1 cellular context compared by ENCODE assay signal in genomic region chr18:79588636-79589481, GRCh38.
TF ChIP-seq lines count a peak whose summit lies in the region.

No MANE protein-coding gene starts in this region.

TF ChIP-seq in HepG2, 621 proteins besides CTCF, POLR2A, EP300 and RAD21 (continued from another document and continues in another):
- TF ChIP-seq, protein P1, sequence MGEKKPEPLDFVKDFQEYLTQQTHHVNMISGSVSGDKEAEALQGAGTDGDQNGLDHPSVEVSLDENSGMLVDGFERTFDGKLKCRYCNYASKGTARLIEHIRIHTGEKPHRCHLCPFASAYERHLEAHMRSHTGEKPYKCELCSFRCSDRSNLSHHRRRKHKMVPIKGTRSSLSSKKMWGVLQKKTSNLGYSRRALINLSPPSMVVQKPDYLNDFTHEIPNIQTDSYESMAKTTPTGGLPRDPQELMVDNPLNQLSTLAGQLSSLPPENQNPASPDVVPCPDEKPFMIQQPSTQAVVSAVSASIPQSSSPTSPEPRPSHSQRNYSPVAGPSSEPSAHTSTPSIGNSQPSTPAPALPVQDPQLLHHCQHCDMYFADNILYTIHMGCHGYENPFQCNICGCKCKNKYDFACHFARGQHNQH (CRISPR knock-in tag; IDR thresholded peaks at IDR 0.05), result peak; percentile 63; the same call in 1 of the 2 replicates
- TF ChIP-seq SPEN (CRISPR knock-in tag; IDR thresholded peaks at IDR 0.05; ENCODE audit: low read depth), result peak; percentile 61; the same call in 1 of the 2 replicates
- TF ChIP-seq ZNF841 (CRISPR knock-in tag; IDR thresholded peaks at IDR 0.05; ENCODE audit: borderline replicate concordance), result 0 out of 2 replicates have a peak, but pooled peaks have one; percentile 38
- peak; percentile 72; the same call in 1 of the 2 replicates for TF ChIP-seq NFE2L1 (CRISPR knock-in tag; IDR thresholded peaks at IDR 0.05; ENCODE audit: borderline replicate concordance)
- no peak for TF ChIP-seq PHB2 (IDR thresholded peaks at IDR 0.05; ENCODE audit: partially characterized antibody)
- peak; percentile 54; the same call in 1 of the 2 replicates for TF ChIP-seq RARA (CRISPR knock-in tag; IDR thresholded peaks at IDR 0.05)
- TF ChIP-seq PITX1 (CRISPR knock-in tag; IDR thresholded peaks at IDR 0.05), result peak; percentile 78; the same call in 1 of the 2 replicates
- TF ChIP-seq, protein P2, sequence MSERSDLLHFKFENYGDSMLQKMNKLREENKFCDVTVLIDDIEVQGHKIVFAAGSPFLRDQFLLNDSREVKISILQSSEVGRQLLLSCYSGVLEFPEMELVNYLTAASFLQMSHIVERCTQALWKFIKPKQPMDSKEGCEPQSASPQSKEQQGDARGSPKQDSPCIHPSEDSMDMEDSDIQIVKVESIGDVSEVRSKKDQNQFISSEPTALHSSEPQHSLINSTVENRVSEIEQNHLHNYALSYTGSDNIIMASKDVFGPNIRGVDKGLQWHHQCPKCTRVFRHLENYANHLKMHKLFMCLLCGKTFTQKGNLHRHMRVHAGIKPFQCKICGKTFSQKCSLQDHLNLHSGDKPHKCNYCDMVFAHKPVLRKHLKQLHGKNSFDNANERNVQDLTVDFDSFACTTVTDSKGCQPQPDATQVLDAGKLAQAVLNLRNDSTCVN (CRISPR knock-in tag; IDR thresholded peaks at IDR 0.05; ENCODE audit: borderline replicate concordance), result peak; percentile 73
- TF ChIP-seq IKZF4 (CRISPR knock-in tag; IDR thresholded peaks at IDR 0.05; ENCODE audit: borderline replicate concordance, low read depth, not compliant biosample characterization), result peak; percentile 56
- peak; percentile 81; the same call in 1 of the 2 replicates for TF ChIP-seq ZNF564 (CRISPR knock-in tag; IDR thresholded peaks at IDR 0.05)
- no peak for TF ChIP-seq ZNF383 (CRISPR knock-in tag; IDR thresholded peaks at IDR 0.05; ENCODE audit: borderline replicate concordance)
- peak; percentile 85 for TF ChIP-seq ZNF768 (CRISPR knock-in tag; IDR thresholded peaks at IDR 0.05)
- peak; percentile 82; the same call in 1 of the 2 replicates for TF ChIP-seq MYC (CRISPR knock-in tag; IDR thresholded peaks at IDR 0.05; ENCODE audit: borderline replicate concordance)
- TF ChIP-seq ZNF724P (CRISPR knock-in tag; IDR thresholded peaks at IDR 0.05; ENCODE audit: borderline replicate concordance), result peak; percentile 87; the same call in 1 of the 2 replicates
- TF ChIP-seq HOXA3 (CRISPR knock-in tag; IDR thresholded peaks at IDR 0.05), result peak; percentile 83; the same call in 1 of the 2 replicates
- peak; percentile 82; the same call in 1 of the 2 replicates for TF ChIP-seq ZNF274 (CRISPR knock-in tag; IDR thresholded peaks at IDR 0.05)
- 0 out of 2 replicates have a peak, but pooled peaks have one; percentile 16 for TF ChIP-seq PHF21A (CRISPR knock-in tag; IDR thresholded peaks at IDR 0.05)
- TF ChIP-seq, protein P3, sequence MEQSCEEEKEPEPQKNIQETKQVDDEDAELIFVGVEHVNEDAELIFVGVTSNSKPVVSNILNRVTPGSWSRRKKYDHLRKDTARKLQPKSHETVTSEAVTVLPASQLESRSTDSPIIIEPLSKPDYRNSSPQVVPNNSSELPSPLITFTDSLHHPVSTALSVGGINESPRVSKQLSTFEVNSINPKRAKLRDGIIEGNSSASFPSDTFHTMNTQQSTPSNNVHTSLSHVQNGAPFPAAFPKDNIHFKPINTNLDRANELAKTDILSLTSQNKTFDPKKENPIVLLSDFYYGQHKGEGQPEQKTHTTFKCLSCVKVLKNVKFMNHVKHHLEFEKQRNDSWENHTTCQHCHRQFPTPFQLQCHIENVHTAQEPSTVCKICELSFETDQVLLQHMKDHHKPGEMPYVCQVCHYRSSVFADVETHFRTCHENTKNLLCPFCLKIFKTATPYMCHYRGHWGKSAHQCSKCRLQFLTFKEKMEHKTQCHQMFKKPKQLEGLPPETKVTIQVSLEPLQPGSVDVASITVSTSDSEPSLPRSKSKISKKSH (CRISPR knock-in tag; IDR thresholded peaks at IDR 0.05; ENCODE audit: borderline replicate concordance), result peak; percentile 73; the same call in 1 of the 2 replicates
- TF ChIP-seq ZNF816 (CRISPR knock-in tag; IDR thresholded peaks at IDR 0.05; ENCODE audit: borderline replicate concordance), result peak; percentile 60; the same call in 1 of the 2 replicates
- peak; percentile 51; the same call in 1 of the 2 replicates for TF ChIP-seq KMT2A (CRISPR knock-in tag; IDR thresholded peaks at IDR 0.05)
- TF ChIP-seq ZNF407 (CRISPR knock-in tag; IDR thresholded peaks at IDR 0.05; ENCODE audit: not compliant biosample characterization), result peak; percentile 61
- peak; percentile 86; the same call in 1 of the 2 replicates for TF ChIP-seq PAX8 (CRISPR knock-in tag; IDR thresholded peaks at IDR 0.05; ENCODE audit: borderline replicate concordance)
- 0 out of 2 replicates have a peak, but pooled peaks have one; percentile 52 for TF ChIP-seq CHCHD3 (CRISPR knock-in tag; IDR thresholded peaks at IDR 0.05)
- peak; percentile 90 for TF ChIP-seq ZNF30 (CRISPR knock-in tag; IDR thresholded peaks at IDR 0.05)
- TF ChIP-seq ZNF773 (CRISPR knock-in tag; IDR thresholded peaks at IDR 0.05; ENCODE audit: borderline replicate concordance), result peak; percentile 80; the same call in 1 of the 2 replicates
- TF ChIP-seq RFXAP (CRISPR knock-in tag; IDR thresholded peaks at IDR 0.05; ENCODE audit: borderline replicate concordance), result peak; percentile 20; the same call in 1 of the 2 replicates
- TF ChIP-seq ZNF672 (CRISPR knock-in tag; IDR thresholded peaks at IDR 0.05), result no peak
- TF ChIP-seq ARNT2 (CRISPR knock-in tag; IDR thresholded peaks at IDR 0.05; ENCODE audit: low read depth), result peak; percentile 58; the same call in 1 of the 2 replicates
- no peak for TF ChIP-seq ZNF567 (CRISPR knock-in tag; IDR thresholded peaks at IDR 0.05; ENCODE audit: borderline replicate concordance)
- no peak for TF ChIP-seq KLF13 (CRISPR knock-in tag; IDR thresholded peaks at IDR 0.05)
- TF ChIP-seq MIER3 (CRISPR knock-in tag; IDR thresholded peaks at IDR 0.05; ENCODE audit: borderline replicate concordance), result peak; percentile 49; the same call in 1 of the 2 replicates
- TF ChIP-seq, protein P4, sequence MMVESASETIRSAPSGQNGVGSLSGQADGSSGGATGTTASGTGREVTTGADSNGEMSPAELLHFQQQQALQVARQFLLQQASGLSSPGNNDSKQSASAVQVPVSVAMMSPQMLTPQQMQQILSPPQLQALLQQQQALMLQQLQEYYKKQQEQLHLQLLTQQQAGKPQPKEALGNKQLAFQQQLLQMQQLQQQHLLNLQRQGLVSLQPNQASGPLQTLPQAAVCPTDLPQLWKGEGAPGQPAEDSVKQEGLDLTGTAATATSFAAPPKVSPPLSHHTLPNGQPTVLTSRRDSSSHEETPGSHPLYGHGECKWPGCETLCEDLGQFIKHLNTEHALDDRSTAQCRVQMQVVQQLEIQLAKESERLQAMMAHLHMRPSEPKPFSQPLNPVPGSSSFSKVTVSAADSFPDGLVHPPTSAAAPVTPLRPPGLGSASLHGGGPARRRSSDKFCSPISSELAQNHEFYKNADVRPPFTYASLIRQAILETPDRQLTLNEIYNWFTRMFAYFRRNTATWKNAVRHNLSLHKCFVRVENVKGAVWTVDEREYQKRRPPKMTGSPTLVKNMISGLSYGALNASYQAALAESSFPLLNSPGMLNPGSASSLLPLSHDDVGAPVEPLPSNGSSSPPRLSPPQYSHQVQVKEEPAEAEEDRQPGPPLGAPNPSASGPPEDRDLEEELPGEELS (CRISPR knock-in tag; IDR thresholded peaks at IDR 0.05), result 0 out of 2 replicates have a peak, but pooled peaks have one; percentile 12
- TF ChIP-seq ELF3 (CRISPR knock-in tag; IDR thresholded peaks at IDR 0.05), result peak; percentile 38; the same call in 1 of the 2 replicates
- TF ChIP-seq ZNF24 (IDR thresholded peaks at IDR 0.05), result no peak
- TF ChIP-seq ZNF800 (CRISPR knock-in tag; IDR thresholded peaks at IDR 0.05), result 0 out of 2 replicates have a peak, but pooled peaks have one; percentile 73
- TF ChIP-seq, protein P5, sequence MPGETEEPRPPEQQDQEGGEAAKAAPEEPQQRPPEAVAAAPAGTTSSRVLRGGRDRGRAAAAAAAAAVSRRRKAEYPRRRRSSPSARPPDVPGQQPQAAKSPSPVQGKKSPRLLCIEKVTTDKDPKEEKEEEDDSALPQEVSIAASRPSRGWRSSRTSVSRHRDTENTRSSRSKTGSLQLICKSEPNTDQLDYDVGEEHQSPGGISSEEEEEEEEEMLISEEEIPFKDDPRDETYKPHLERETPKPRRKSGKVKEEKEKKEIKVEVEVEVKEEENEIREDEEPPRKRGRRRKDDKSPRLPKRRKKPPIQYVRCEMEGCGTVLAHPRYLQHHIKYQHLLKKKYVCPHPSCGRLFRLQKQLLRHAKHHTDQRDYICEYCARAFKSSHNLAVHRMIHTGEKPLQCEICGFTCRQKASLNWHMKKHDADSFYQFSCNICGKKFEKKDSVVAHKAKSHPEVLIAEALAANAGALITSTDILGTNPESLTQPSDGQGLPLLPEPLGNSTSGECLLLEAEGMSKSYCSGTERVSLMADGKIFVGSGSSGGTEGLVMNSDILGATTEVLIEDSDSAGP (CRISPR knock-in tag; IDR thresholded peaks at IDR 0.05; ENCODE audit: borderline replicate concordance), result peak; percentile 16; the same call in 1 of the 2 replicates
- TF ChIP-seq NFYB (CRISPR knock-in tag; IDR thresholded peaks at IDR 0.05), result no peak
- TF ChIP-seq PPARG (CRISPR knock-in tag; conservative IDR thresholded peaks at IDR 0.05), result 0 out of 2 replicates have a peak, but pooled peaks have one; percentile 15
- peak; percentile 66; the same call in 1 of the 2 replicates for TF ChIP-seq GZF1 (CRISPR knock-in tag; IDR thresholded peaks at IDR 0.05)
